24 cellular contexts compared by ENCODE assay signal in genomic region chr5:437281-437771, GRCh38. TPM values are rescaled to one million over a fixed set of nuclear protein-coding genes. Genes with fewer than 3 reads are reported as not detected.
DNase-seq lines count a peak whose midpoint lies in the region; ATAC-seq and TF ChIP-seq lines count a peak whose summit lies in the region.
"Had no signal": no experiment of that assay in that cellular context is flagged by ENCODE, and none has a peak within 500 bp of the region (broad histone marks: within the 10 kb centered on the region; RNA-seq: fewer than 3 reads in every experiment).

No MANE protein-coding gene starts in this region.

- H3K27ac Mint-ChIP-seq in H9, result no peak overlapping the region; a peak in 1 of 7 replicates
- H3K27ac Mint-ChIP-seq: activated naive CD4-positive, alpha-beta T cell treated with anti-CD3 and anti-CD28 coated beads, Interleukin-2, amount 50 U/mL, for 24 hours; activated T-cell treated with anti-CD3 and anti-CD28 coated beads, Interleukin-2, amount 50 U/mL, for 72 hours; CD4-positive, alpha-beta memory T cell; nephron; stimulated activated memory B cell treated with anti-CD40 and anti-IgM and Interleukin-4, amounts not matched to agents 10 μg/mL and 1 μg/mL and 100 μg/mL, for 72 hours; T-cell had no signal

- no peak overlapping the region for H3K9ac ChIP-seq in H9 (ENCODE audit: extremely low read depth, insufficient read length, low read length)
- H3K9ac ChIP-seq: parathyroid adenoma had no signal

- H3K23me2 ChIP-seq in H9 (ENCODE audit: insufficient read length, low read depth, low read length, poor library complexity, severe bottlenecking), result peaks cover 2% of the 10 kb centered on the region

- H3K4me2 ChIP-seq in H9 (ENCODE audit: insufficient read depth, insufficient read length, low read length), result no peak overlapping the region

- no peak overlapping the region for H2BK5ac ChIP-seq in H9 (ENCODE audit: insufficient read length, low read length)

- no peak overlapping the region for H3K56ac ChIP-seq in H9 (ENCODE audit: insufficient read length, low read depth, low read length)

- H3K27me3 ChIP-seq in H9 (ENCODE audit: insufficient read depth, low read length) (no peaks in the 10 kb centered on the region), Peyer's patch (no peaks in the 10 kb centered on the region)
- H3K27me3 ChIP-seq: testis had no signal

- H3K79me1 ChIP-seq in H9 (ENCODE audit: insufficient read depth, low read depth, low read length, poor library complexity, severe bottlenecking), result no peaks in the 10 kb centered on the region

- H4K5ac ChIP-seq in H9 (ENCODE audit: insufficient read length, low read depth, low read length), result no peak overlapping the region

- H3K14ac ChIP-seq in H9 (ENCODE audit: insufficient read depth, low read length), result no peak overlapping the region

- no peak overlapping the region for H2AK5ac ChIP-seq in H9 (ENCODE audit: insufficient read length, low read length)

- no peaks in the 10 kb centered on the region for H4K20me1 ChIP-seq in H9 (ENCODE audit: control insufficient read depth, insufficient read depth, insufficient read length)

- H2AFZ ChIP-seq in H9 (ENCODE audit: low read length), result no peak overlapping the region
- H2AFZ ChIP-seq: parathyroid adenoma had no signal

- no peak for TF ChIP-seq POLR2A in Peyer's patch (IDR thresholded peaks at IDR 0.05)

- H3K4me3 Mint-ChIP-seq in H9, result no peak overlapping the region
- H3K4me3 Mint-ChIP-seq: activated naive CD4-positive, alpha-beta T cell treated with anti-CD3 and anti-CD28 coated beads, Interleukin-2, amount 50 U/mL, for 24 hours; activated T-cell treated with anti-CD3 and anti-CD28 coated beads, Interleukin-2, amount 50 U/mL, for 72 hours; CD4-positive, alpha-beta memory T cell; stimulated activated memory B cell treated with anti-CD40 and anti-IgM and Interleukin-4, amounts not matched to agents 10 μg/mL and 1 μg/mL and 100 μg/mL, for 72 hours; T-cell had no signal

- no peak overlapping the region for H3K18ac ChIP-seq in H9 (ENCODE audit: insufficient read length, low read depth, low read length)

- H3T11ph ChIP-seq in H9 (ENCODE audit: low read length), result no peak overlapping the region

- no peak overlapping the region for H2BK15ac ChIP-seq in H9 (ENCODE audit: low read depth, low read length)

- no peaks in the 10 kb centered on the region; a peak in 1 of 4 replicates for H3K4me1 Mint-ChIP-seq in H9
- H3K4me1 Mint-ChIP-seq: nephron had no signal

- no peaks in the 10 kb centered on the region for H3K36me3 ChIP-seq in Peyer's patch

- H3K9me3 ChIP-seq in H9 (ENCODE audit: control insufficient read depth, low read depth, low read length) (no peaks in the 10 kb centered on the region), Peyer's patch (no peaks in the 10 kb centered on the region)
- H3K9me3 ChIP-seq: testis had no signal

- H3K23ac ChIP-seq in H9 (ENCODE audit: insufficient read length, low read depth, low read length), result no peak overlapping the region

- no peak for ATAC-seq in GM19455 (IDR thresholded peaks at IDR 0.05; ENCODE audit: unreplicated experiment)
- ATAC-seq: activated T-cell treated with anti-CD3 and anti-CD28 coated beads, Interleukin-2, amount 50 U/mL, for 72 hours; Right ventricle myocardium inferior; stimulated activated memory B cell treated with anti-CD40 and anti-IgM and Interleukin-4, amounts not matched to agents 10 μg/mL and 1 μg/mL and 100 μg/mL, for 72 hours; T-cell had no signal

- H2BK120ac ChIP-seq in H9 (ENCODE audit: low read depth, low read length, poor library complexity, severe bottlenecking), result no peak overlapping the region

- H3K79me2 ChIP-seq in H9 (ENCODE audit: insufficient read depth, low read length), result no peaks in the 10 kb centered on the region

- H3K4ac ChIP-seq in H9 (ENCODE audit: low read depth, low read length), result no peak overlapping the region

- 0 out of 5 replicates have a peak, but pooled peaks cover 0 to 3% of the 10 kb centered on the region in 2 experiments for H3K9me3 Mint-ChIP-seq in H9
- H3K9me3 Mint-ChIP-seq: activated naive CD4-positive, alpha-beta T cell treated with anti-CD3 and anti-CD28 coated beads, Interleukin-2, amount 50 U/mL, for 24 hours; activated T-cell treated with anti-CD3 and anti-CD28 coated beads, Interleukin-2, amount 50 U/mL, for 72 hours; CD4-positive, alpha-beta memory T cell; nephron; stimulated activated memory B cell treated with anti-CD40 and anti-IgM and Interleukin-4, amounts not matched to agents 10 μg/mL and 1 μg/mL and 100 μg/mL, for 72 hours; T-cell had no signal

- no peak overlapping the region for H4K91ac ChIP-seq in H9 (ENCODE audit: insufficient read length, low read depth, low read length)

- no peak overlapping the region for H4K8ac ChIP-seq in H9 (replicated peaks; ENCODE audit: insufficient read length, low read depth, low read length)

- no peaks in the 10 kb centered on the region for H3K4me1 ChIP-seq in H9 (ENCODE audit: insufficient read depth, low read length)
- H3K4me1 ChIP-seq in Peyer's patch, result peaks cover 0 to 5% (median 5%) of the 10 kb centered on the region in 4 donors

- no peaks in the 10 kb centered on the region; a peak in 1 of 7 replicates for H3K36me3 Mint-ChIP-seq in H9 (ENCODE audit: insufficient read depth in 1 of 3, low read depth in 3 of 3)
- H3K36me3 Mint-ChIP-seq: activated naive CD4-positive, alpha-beta T cell treated with anti-CD3 and anti-CD28 coated beads, Interleukin-2, amount 50 U/mL, for 24 hours; T-cell had no signal

- H3K4me3 ChIP-seq in Peyer's patch, result no peak overlapping the region
- no peak overlapping the region for H3K4me3 ChIP-seq in fibroblast of villous mesenchyme (ENCODE audit: low read depth, low read length)
- H3K4me3 ChIP-seq: testis had no signal

- WGBS in H9 (ENCODE audit: extremely low coverage, insufficient read length, low lambda C conversion rate), result no CpG with 5 or more reads among the region's 18 CpGs

- no peak overlapping the region for H3K27ac ChIP-seq in H9 (ENCODE audit: insufficient read length, low read depth, low read length)
- no peak overlapping the region for H3K27ac ChIP-seq in Peyer's patch
- H3K27ac ChIP-seq: parathyroid adenoma, testis had no signal

- peaks cover 33% of the 10 kb centered on the region for H3K27me3 Mint-ChIP-seq in H9 (ENCODE audit: low read depth)
- H3K27me3 Mint-ChIP-seq: activated naive CD4-positive, alpha-beta T cell treated with anti-CD3 and anti-CD28 coated beads, Interleukin-2, amount 50 U/mL, for 24 hours had no signal

- no peak for TF ChIP-seq CTCF in H9 (conservative IDR thresholded peaks at IDR 0.05)
- no peak for TF ChIP-seq CTCF in Peyer's patch (IDR thresholded peaks at IDR 0.05)
- TF ChIP-seq CTCF in fibroblast of villous mesenchyme (IDR thresholded peaks at IDR 0.05; ENCODE audit: insufficient read depth, low read depth, low read length), result no peak

- no peak overlapping the region for H2BK12ac ChIP-seq in H9 (ENCODE audit: insufficient read length, low read depth, low read length)

- DNase-seq in H9 (peak; percentile 10), Peyer's patch (peak in 2 of 3 donors; percentile 33 to 45), fibroblast of villous mesenchyme (ENCODE audit: low read depth) (peak; percentile 16), posterior vena cava (ENCODE audit: low spot score) (peak; percentile 68), T-helper 2 cell (no peak), Ammon's horn (ENCODE audit: low spot score) (no peak)
- DNase-seq: activated CD4-positive, alpha-beta T cell treated with anti-CD3 and anti-CD28 coated beads for 4 hours; activated T-cell treated with anti-CD3 and anti-CD28 coated beads, Interleukin-2, amount 50 U/mL, for 72 hours; CD4-positive, alpha-beta memory T cell; GDM1; midbrain; NCI-H1092 treated with DMSO at 0.1 percent for 48 hours; NCI-H2029; NCI-H226; NCI-H774; stimulated activated CD4-positive, alpha-beta T cell treated with anti-CD3 and anti-CD28 coated beads, Interleukin-2, amount 100 ng/mL, for 24 hours; T-cell; testis had no signal

- no peak overlapping the region for H2BK20ac ChIP-seq in H9 (ENCODE audit: low read depth, low read length, poor library complexity, severe bottlenecking)

- intact Hi-C loops in posterior vena cava (cut with DNase I), result loop anchor here in 1 of 2 donors (5.0 kb wide), 1 partner anchor 115 kb away; the partner anchor contains the start of gene AHRR

RNA-seq across cellular contexts. Expression of gene EXOC3, which starts 5.7 kb away (rescaled TPM):
- total RNA-seq in H9 (2021) (36.7 and 37.6 TPM in 2 replicates), Peyer's patch (100 to 1,000 TPM in 3 of 4 donors, 10 to 100 TPM in 1; 74.3 to 201 (median 141) TPM), fibroblast of villous mesenchyme (31.2 and 32.4 TPM in 2 replicates), posterior vena cava (10 to 100 TPM; 52.6 to 54.2 TPM)

Comparison
In these comparisons a context has a peak if more than half of its experiments do, and no peak if none do; other contexts are left out.
1. DNase-seq: peak in H9 (single experiment), Peyer's patch (2 of 3), fibroblast of villous mesenchyme (single experiment) and posterior vena cava (single experiment); none in T-helper 2 cell (0 of 5) and Ammon's horn (single experiment).